Comparison of ENCODE assay signal across 14 cellular contexts in genomic region chr1:212605441-212605976, GRCh38. TPM values are rescaled to one million over a fixed set of nuclear protein-coding genes. Genes with fewer than 3 reads are reported as not detected.
DNase-seq lines count a peak whose midpoint lies in the region; ATAC-seq, FAIRE-seq and TF ChIP-seq lines count a peak whose summit lies in the region.
"Had no signal": no experiment of that assay in that cellular context is flagged by ENCODE, and none has a peak within 500 bp of the region (broad histone marks: within the 10 kb centered on the region; RNA-seq: fewer than 3 reads in every experiment).

No MANE protein-coding gene starts in this region.

- intact Hi-C loops in tibial artery (cut with DNase I; ENCODE audit: low total_unique reads) = no loop called here

- peaks cover 16% of the 10 kb centered on the region for H3K27me3 Mint-ChIP-seq in astrocyte (ENCODE audit: low read depth, unreplicated experiment)

- H3K9ac ChIP-seq in astrocyte (ENCODE audit: low read length) = peak overlapping the region; percentile 93
- H3K9ac ChIP-seq: KMS-11 had no signal

- no peak overlapping the region for H3K27ac ChIP-seq in astrocyte (ENCODE audit: low read depth, low read length)
- H3K27ac ChIP-seq in tibial artery = peak overlapping the region; percentile 91 to 99
- H3K27ac ChIP-seq: KMS-11, ovary had no signal

- peaks cover 11% of the 10 kb centered on the region for H4K20me1 ChIP-seq in astrocyte (ENCODE audit: insufficient read depth, low read length)

- H3K4me1 ChIP-seq in astrocyte (ENCODE audit: insufficient read depth, low read length) (peaks cover 15% of the 10 kb centered on the region), tibial artery (peaks cover 0 to 40% (median 31%) of the 10 kb centered on the region in 4 donors)

- peak overlapping the region; percentile 82 for H3K27ac Mint-ChIP-seq in astrocyte (ENCODE audit: unreplicated experiment)
- H3K27ac Mint-ChIP-seq: stimulated activated naive CD8-positive, alpha-beta T cell treated with anti-CD3 and anti-CD28 coated beads, Interleukin-15, Interleukin-2, amounts not matched to agents 100 ng/mL and 50 ng/mL, for 24 hours had no signal

- peaks cover 74% of the 10 kb centered on the region for H3K27me3 ChIP-seq in astrocyte (ENCODE audit: insufficient read depth, low read length)
- H3K27me3 ChIP-seq in tibial artery = peaks cover 0 to 7% of the 10 kb centered on the region in 2 donors
- H3K27me3 ChIP-seq: ovary had no signal

- H3K36me3 ChIP-seq in astrocyte (ENCODE audit: insufficient read depth, low read length) (no peaks in the 10 kb centered on the region), tibial artery (no peaks in the 10 kb centered on the region)
- H3K36me3 ChIP-seq: ovary had no signal

- peaks cover 21% of the 10 kb centered on the region for H3K4me1 Mint-ChIP-seq in astrocyte (ENCODE audit: low read depth, unreplicated experiment)

- FAIRE-seq in astrocyte (lab: Jason Lieb, UNC) = no peak
- FAIRE-seq: GM12891 had no signal

- no peaks in the 10 kb centered on the region for H3K36me3 Mint-ChIP-seq in astrocyte (ENCODE audit: low read depth, unreplicated experiment)

- TF ChIP-seq CTCF in astrocyte (IDR thresholded peaks at IDR 0.05; ENCODE audit: insufficient read depth, low read depth, low read length) (no peak), tibial artery (IDR thresholded peaks at IDR 0.05) (no peak)

- no peak overlapping the region for H3K4me3 Mint-ChIP-seq in astrocyte (ENCODE audit: unreplicated experiment)

- H3K9me3 ChIP-seq in astrocyte (ENCODE audit: insufficient read depth, low read depth, low read length) (no peaks in the 10 kb centered on the region), tibial artery (no peaks in the 10 kb centered on the region)
- H3K9me3 ChIP-seq: ovary had no signal

- ATAC-seq in GM21381 (IDR thresholded peaks at IDR 0.05; ENCODE audit: unreplicated experiment) = no peak
- ATAC-seq in GM19395 (IDR thresholded peaks at IDR 0.05; ENCODE audit: unreplicated experiment) = no peak

- no peak overlapping the region for H2AFZ ChIP-seq in astrocyte (ENCODE audit: low read depth, low read length)

- peak overlapping the region; percentile 96 for H3K4me2 ChIP-seq in astrocyte (ENCODE audit: low read length)

- no peaks in the 10 kb centered on the region for H3K9me3 Mint-ChIP-seq in astrocyte (ENCODE audit: unreplicated experiment)
- H3K9me3 Mint-ChIP-seq: central memory CD8-positive, alpha-beta T cell; stimulated activated naive CD8-positive, alpha-beta T cell treated with anti-CD3 and anti-CD28 coated beads, Interleukin-15, Interleukin-2, amounts not matched to agents 100 ng/mL and 50 ng/mL, for 24 hours had no signal

- H3K79me2 ChIP-seq in astrocyte (ENCODE audit: insufficient read depth, low read length) = peaks cover 3% of the 10 kb centered on the region

- H3K4me3 ChIP-seq in astrocyte (ENCODE audit: insufficient read depth, low read depth, low read length) (no peak overlapping the region), tibial artery (peak overlapping the region; percentile 65 to 84)
- H3K4me3 ChIP-seq: ovary had no signal

- DNase-seq in DMS53 (lab: John Stamatoyannopoulos, UW) (peak; percentile 44), DMS53 treated with DMSO at 0.1 percent for 48 hours (lab: John Stamatoyannopoulos, UW; ENCODE audit: unreplicated experiment) (no peak), astrocyte (ENCODE audit: low read depth) (peak; percentile 26), iris pigment epithelial cell (ENCODE audit: low read depth) (peak; percentile 24), tibial artery (no peak), NCI-H2107 treated with DMSO at 0.1 percent for 48 hours (lab: John Stamatoyannopoulos, UW; ENCODE audit: unreplicated experiment) (no peak)
- DNase-seq: ovary; stimulated activated CD4-positive, alpha-beta T cell treated with anti-CD3 and anti-CD28 coated beads, Interleukin-4, amount 100 ng/mL, for 1 hour had no signal

RNA-seq across cellular contexts. Expression of gene ATF3, which starts 3.1 kb away (rescaled TPM):
- total RNA-seq in astrocyte = 72.5 and 87.6 TPM in 2 replicates

Comparison
In these comparisons a context has a peak if more than half of its experiments do, and no peak if none do; other contexts are left out.
1. DNase-seq: peak in DMS53 (single experiment), astrocyte (single experiment) and iris pigment epithelial cell (single experiment); none in DMS53 treated with DMSO at 0.1 percent for 48 hours (single experiment), tibial artery (0 of 2) and NCI-H2107 treated with DMSO at 0.1 percent for 48 hours (single experiment).